In genomic region chr11:13782395-13783080, GRCh38 we compare ENCODE assay signal across 14 cellular contexts.
"Had no signal": no experiment of that assay in that cellular context is flagged by ENCODE, and none has a peak within 500 bp of the region (broad histone marks: within the 10 kb centered on the region; RNA-seq: fewer than 3 reads in every experiment).

No MANE protein-coding gene starts in this region.

- H3K4me1 ChIP-seq: ascending aorta, breast epithelium, lower lobe of right lung had no signal

- DNase-seq: activated CD4-positive, alpha-beta T cell treated with anti-CD3 and anti-CD28 coated beads, Interleukin-2, amount 50 U/mL, for 48 hours; activated CD4-positive, CD25-positive, alpha-beta regulatory T cell treated with anti-CD3 and anti-CD28 coated beads, Interleukin-2, amount 50 U/mL, for 72 hours; activated CD8-positive, alpha-beta memory T cell treated with anti-CD3 and anti-CD28 coated beads, Interleukin-2, amount 10 ng/mL, durations not matched to agents 7 days and 5 days; activated naive CD4-positive, alpha-beta T cell treated with anti-CD3 and anti-CD28 coated beads, Interleukin-2, amount 10 ng/mL, durations not matched to agents 7 days and 5 days; activated T-cell treated with anti-CD3 and anti-CD28 coated beads, Interleukin-2, amount 50 U/mL, for 1 hour; dermis blood vessel endothelial cell; effector memory CD8-positive, alpha-beta T cell; immature natural killer cell; lower lobe of right lung; ovary had no signal

- H3K27me3 ChIP-seq: ascending aorta, breast epithelium, ovary had no signal

- H3K36me3 ChIP-seq: ascending aorta, breast epithelium, lower lobe of right lung, ovary, thoracic aorta had no signal

- H3K27ac ChIP-seq: ascending aorta, breast epithelium, lower lobe of right lung, ovary, thoracic aorta had no signal

- H3K9me3 ChIP-seq: ascending aorta, breast epithelium, lower lobe of right lung, ovary, thoracic aorta had no signal

- H3K4me3 ChIP-seq: ascending aorta, breast epithelium, lower lobe of right lung, ovary, thoracic aorta had no signal

- ATAC-seq: activated CD8-positive, alpha-beta memory T cell treated with anti-CD3 and anti-CD28 coated beads, Interleukin-2, amount 10 ng/mL, durations not matched to agents 7 days and 5 days; effector memory CD8-positive, alpha-beta T cell; lower lobe of right lung; stimulated activated effector memory CD8-positive, alpha-beta T cell treated with anti-CD3 and anti-CD28 coated beads, Interleukin-12 subunit alpha, Interleukin-12 subunit beta, amount 100 ng/mL, for 72 hours had no signal
